In genomic region chr2:229330952-229331351, GRCh38 we compare ENCODE assay signal across 12 cellular contexts. TPM values are rescaled to one million over a fixed set of nuclear protein-coding genes. Genes with fewer than 3 reads are reported as not detected.
A peak's percentile ranks its signal among the peaks of the same experiment; 100 is the strongest.
DNase-seq lines count a peak whose midpoint lies in the region; ATAC-seq and TF ChIP-seq lines count a peak whose summit lies in the region.
"Had no signal": no experiment of that assay in that cellular context is flagged by ENCODE, and none has a peak within 500 bp of the region (broad histone marks: within the 10 kb centered on the region; RNA-seq: fewer than 3 reads in every experiment).

No MANE protein-coding gene starts in this region.

- TF ChIP-seq CTCF in NB4 (IDR thresholded peaks at IDR 0.05; ENCODE audit: low read depth, low read length) = no peak
- TF ChIP-seq CTCF in foreskin fibroblast (IDR thresholded peaks at IDR 0.05; ENCODE audit: low read depth, low read length) = no peak

- no peaks in the 10 kb centered on the region for H3K9me3 ChIP-seq in skeletal muscle tissue (ENCODE audit: control insufficient read depth in 3 of 3, low read length in 3 of 3)
- H3K9me3 ChIP-seq: psoas muscle had no signal

- H3K27ac ChIP-seq in skeletal muscle tissue (ENCODE audit: low read depth, low read length) = peak overlapping the region; percentile 51
- H3K27ac ChIP-seq: psoas muscle had no signal

- ATAC-seq in HG02973 (IDR thresholded peaks at IDR 0.05; ENCODE audit: unreplicated experiment) (no peak), GM19467 (IDR thresholded peaks at IDR 0.05; ENCODE audit: unreplicated experiment) (no peak)

- no peak for TF ChIP-seq POLR2A in NB4 (IDR thresholded peaks at IDR 0.05; ENCODE audit: extremely low read depth, insufficient read length)

- peak; percentile 65 for DNase-seq in GF-D8 (lab: John Stamatoyannopoulos, UW)
- peak; percentile 81 for DNase-seq in NB4 (ENCODE audit: low read depth)
- DNase-seq in foreskin fibroblast = peak in 1 of 2 donors; percentile 30
- DNase-seq in activated CD4-positive, CD25-positive, alpha-beta regulatory T cell treated with anti-CD3 and anti-CD28 coated beads, Interleukin-2, amount 50 U/mL, for 72 hours = no peak
- DNase-seq in LoVo (ENCODE audit: low spot score) = no peak
- DNase-seq: NCI-H1694; psoas muscle; stimulated activated CD4-positive, alpha-beta T cell treated with anti-CD3 and anti-CD28 coated beads, Interleukin-2, amount 100 ng/mL, for 24 hours; T-helper 1 cell had no signal

- H3K36me3 ChIP-seq in skeletal muscle tissue (ENCODE audit: control insufficient read depth in 3 of 3, insufficient read depth in 3 of 3, low read length in 3 of 3) = no peaks in the 10 kb centered on the region

- H3K4me3 ChIP-seq in NB4 (ENCODE audit: low read depth, low read length) (no peak overlapping the region), foreskin fibroblast (ENCODE audit: low read depth in 1 of 2, low read length in 2 of 2) (peak overlapping the region; percentile 2 to 17), skeletal muscle tissue (ENCODE audit: low read length in 3 of 3) (no peak overlapping the region)
- H3K4me3 ChIP-seq: psoas muscle had no signal

- no peaks in the 10 kb centered on the region for H3K27me3 ChIP-seq in skeletal muscle tissue (ENCODE audit: control insufficient read depth in 3 of 3, insufficient read depth in 3 of 3, low read length in 3 of 3)

- H3K9ac ChIP-seq in skeletal muscle tissue (ENCODE audit: low read depth in 1 of 3, low read length in 3 of 3) = no peak overlapping the region

- peaks cover 0 to under 1% (median 0%) of the 10 kb centered on the region in 3 donors for H3K4me1 ChIP-seq in skeletal muscle tissue (ENCODE audit: control insufficient read depth in 3 of 3, insufficient read depth in 3 of 3, low read length in 3 of 3)
- H3K4me1 ChIP-seq: psoas muscle had no signal

RNA-seq across cellular contexts. Expression of gene PID1, which starts 59.9 kb away (rescaled TPM):
- total RNA-seq in skeletal muscle tissue = 25.1 TPM

Comparison
In these comparisons a context has a peak if more than half of its experiments do, and no peak if none do; other contexts are left out.
1. DNase-seq: peak in GF-D8 (single experiment) and NB4 (single experiment); none in activated CD4-positive, CD25-positive, alpha-beta regulatory T cell treated with anti-CD3 and anti-CD28 coated beads, Interleukin-2, amount 50 U/mL, for 72 hours (single experiment) and LoVo (single experiment).
2. H3K4me3 ChIP-seq: peak in foreskin fibroblast (2 of 2); none in NB4 (single experiment) and skeletal muscle tissue (0 of 3).